Comparison of ENCODE assay signal across 8 cellular contexts in genomic region chr11:59615637-59616395, GRCh38. TPM values are rescaled to one million over a fixed set of nuclear protein-coding genes. Genes with fewer than 3 reads are reported as not detected.
A peak's percentile ranks its signal among the peaks of the same experiment; 100 is the strongest.
DNase-seq lines count a peak whose midpoint lies in the region; ATAC-seq and TF ChIP-seq lines count a peak whose summit lies in the region.

OSBP (minus strand) TSS chr11:59615774; CDS start chr11:59615664, 110 bp downstream.

- POLR2A ChIA-PET in PC-9 (lab: Charles Lee; ENCODE audit: unreplicated experiment): interaction anchor here (0.6 to 1.1 kb wide), 5 partner anchors 53 to 141 kb away, joined by 4 to 30 read pairs (median 10); partner anchors contain the start of gene PATL1

- intact Hi-C loops in PC-9 (cut with micrococcal nuclease; ENCODE audit: unreplicated experiment): loop anchor here (1.0 to 2.0 kb wide), 4 partner anchors 52 to 139 kb away; partner anchors contain the start of gene STX3
- intact Hi-C loops in mucosa of descending colon (cut with DNase I, micrococcal nuclease): loop anchor here in 1 of 2 donors (10.0 kb wide), 1 partner anchor 49 kb away; the partner anchor contains the start of gene PATL1

- ATAC-seq in GM21619 (IDR thresholded peaks at IDR 0.05; ENCODE audit: unreplicated experiment): peak; percentile 83
- ATAC-seq in mucosa of descending colon: peak; percentile 87

- H3F3A ChIP-seq in PC-9 (ENCODE audit: insufficient read depth, low read depth): peaks cover 3% of the 10 kb centered on the region; the same call in 1 of the 2 replicates

- H3K4me3 ChIP-seq in Jurkat, Clone E6-1 (ENCODE audit: low read length): peak within 1 kb of the TSS; percentile 74
- peak within 1 kb of the TSS; percentile 71 for H3K4me3 ChIP-seq in PC-9
- peak within 1 kb of the TSS; percentile 87 for H3K4me3 ChIP-seq in mucosa of descending colon

- peak within 1 kb of the TSS; percentile 98 for H3K4me2 ChIP-seq in PC-9

- TF ChIP-seq CTCF in PC-9 (conservative IDR thresholded peaks at IDR 0.05) (no peak), mucosa of descending colon (IDR thresholded peaks at IDR 0.05) (no peak)

- no TSS peak for BruUV-seq in PC-9 (replicated peaks; lab: Mats Ljungman, UMichigan)

- H4K20me1 ChIP-seq in PC-9 (ENCODE audit: insufficient read depth): peaks cover 42% of the 10 kb centered on the region

- CTCF ChIA-PET in PC-9 (lab: Charles Lee): interaction anchor here (0.6 to 0.7 kb wide), 2 partner anchors 53 to 189 kb away, joined by 5 to 12 read pairs; partner anchors contain the start of gene PATL1

- H3K79me2 ChIP-seq in PC-9 (ENCODE audit: low read depth): peaks cover 42% of the 10 kb centered on the region

- H3K27ac ChIP-seq in PC-9 (peak within 1 kb of the TSS; percentile 67), epithelial cell of prostate (peak within 1 kb of the TSS; percentile 93)

- no peaks in the 10 kb centered on the region for H3K27me3 ChIP-seq in PC-9 (ENCODE audit: insufficient read depth, low read depth)

- no peaks in the 10 kb centered on the region for H3K9me2 ChIP-seq in PC-9 (ENCODE audit: insufficient read depth)

- H3K36me3 ChIP-seq in PC-9 (ENCODE audit: low read depth): peaks cover 25% of the 10 kb centered on the region; the same call in 1 of the 2 replicates
- no peaks in the 10 kb centered on the region for H3K36me3 ChIP-seq in mucosa of descending colon (ENCODE audit: low read depth)

- H3K4me1 ChIP-seq in PC-9 (replicated peaks; ENCODE audit: insufficient read depth): peaks cover 37% of the 10 kb centered on the region
- peaks cover 33% of the 10 kb centered on the region for H3K4me1 ChIP-seq in mucosa of descending colon (ENCODE audit: low read depth)

- H2AFZ ChIP-seq in PC-9: peak within 1 kb of the TSS; percentile 96

- DNase-seq in DMS153 treated with DMSO at 0.1 percent for 48 hours (lab: John Stamatoyannopoulos, UW; ENCODE audit: unreplicated experiment) (peak; percentile 100), PC-9 (peak; percentile 99 to 100), epithelial cell of prostate (ENCODE audit: low read depth, low spot score) (peak; percentile 100), mucosa of descending colon (peak; percentile 96 to 100 (median 98))
- peak; percentile 100 for DNase-seq in Jurkat, Clone E6-1 (ENCODE audit: low read depth, low spot score)
- peak; percentile 92 for DNase-seq in activated T-cell treated with anti-CD3 and anti-CD28 coated beads, Interleukin-2, amount 50 U/mL, for 1 hour
- DNase-seq in stimulated activated CD8-positive, alpha-beta memory T cell treated with anti-CD3 and anti-CD28 coated beads, Interleukin-4, amount 100 ng/mL, for 24 hours (ENCODE audit: low read depth): peak; percentile 94

- H3K9me3 ChIP-seq in PC-9 (ENCODE audit: insufficient read depth, low read depth) (no peaks in the 10 kb centered on the region), mucosa of descending colon (no peaks in the 10 kb centered on the region)

RNA-seq across cellular contexts. Expression of gene OSBP, which starts in this region (rescaled TPM):
- 35.3 TPM for polyA plus RNA-seq in Jurkat, Clone E6-1 (2012; ENCODE audit: insufficient read depth, insufficient read length)
- total RNA-seq in PC-9 (2021) (40.4 and 49.7 TPM in 2 replicates), mucosa of descending colon (10 to 100 TPM; 55.0 to 57.8 (median 55.9) TPM)

Comparison
In these comparisons a context has a peak if more than half of its experiments do, and no peak if none do; other contexts are left out.
1. Peak in every context shown above with its lines: DNase-seq, ATAC-seq, H3K4me3 ChIP-seq and H3K27ac ChIP-seq.